10 cellular contexts compared by ENCODE assay signal in the genomic region with DNA sequence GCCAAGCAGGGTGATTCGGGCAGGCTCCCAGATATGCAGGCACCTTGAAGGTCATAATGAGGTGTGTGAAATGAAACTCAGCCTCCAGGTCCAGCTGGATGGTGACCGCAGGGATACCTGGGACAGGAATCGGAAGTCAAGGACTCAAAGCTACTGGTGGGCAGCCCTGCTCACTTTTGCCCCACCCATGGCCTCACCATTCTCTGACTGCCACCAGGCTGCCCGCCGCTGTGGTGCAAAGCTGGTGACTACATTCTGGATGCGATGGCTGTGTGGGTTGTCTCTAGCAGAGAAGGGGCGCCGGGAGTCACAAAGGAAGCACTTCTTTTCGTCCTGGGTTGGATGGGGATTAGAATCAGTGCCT. TPM values are rescaled to one million over a fixed set of nuclear protein-coding genes. Genes with fewer than 3 reads are reported as not detected.
DNase-seq lines count a peak whose midpoint lies in the region; ATAC-seq and TF ChIP-seq lines count a peak whose summit lies in the region.
"Had no signal": no experiment of that assay in that cellular context is flagged by ENCODE, and none has a peak within 500 bp of the region (broad histone marks: within the 10 kb centered on the region; RNA-seq: fewer than 3 reads in every experiment).

No MANE protein-coding gene starts in this region.

- H3K9me3 ChIP-seq in lower lobe of right lung: no peaks in the 10 kb centered on the region
- no peaks in the 10 kb centered on the region for H3K9me3 ChIP-seq in thoracic aorta

- H3K4me3 ChIP-seq in LNCaP clone FGC (ENCODE audit: low read depth, low read length) (peak overlapping the region; percentile 84), dorsolateral prefrontal cortex (peak overlapping the region in 58 of 59 donors; percentile 38 to 96 (median 69)), lower lobe of right lung (peak overlapping the region; percentile 76), thoracic aorta (peak overlapping the region; percentile 84)

- no peak for TF ChIP-seq CTCF in LNCaP clone FGC (IDR thresholded peaks at IDR 0.05; ENCODE audit: control insufficient read depth, extremely low read depth, insufficient read depth)
- TF ChIP-seq CTCF in dorsolateral prefrontal cortex (IDR thresholded peaks at IDR 0.05 in 54 of 56, conservative IDR thresholded peaks at IDR 0.05 in 2 of 56; ENCODE audit: low read depth in 1 of 56, partially characterized antibody in 56 of 56): no peak
- no peak for TF ChIP-seq CTCF in lower lobe of right lung (IDR thresholded peaks at IDR 0.05)
- no peak for TF ChIP-seq CTCF in thoracic aorta (IDR thresholded peaks at IDR 0.05)

- intact Hi-C loops in dorsolateral prefrontal cortex (cut with DNase I): loop anchor here in 1 of 2 donors (5.0 kb wide), 1 partner anchor 40 kb away; a partner anchor contains a TSS
- intact Hi-C loops in lower lobe of right lung (cut with DNase I): no loop called here

- no peaks in the 10 kb centered on the region for H3K27me3 ChIP-seq in dorsolateral prefrontal cortex
- H3K27me3 ChIP-seq in lower lobe of right lung (ENCODE audit: low read depth): no peaks in the 10 kb centered on the region
- no peaks in the 10 kb centered on the region for H3K27me3 ChIP-seq in thoracic aorta (replicated peaks; ENCODE audit: insufficient read depth)

- H3K4me1 ChIP-seq in lower lobe of right lung: peaks cover 32% of the 10 kb centered on the region
- H3K4me1 ChIP-seq in thoracic aorta (ENCODE audit: control insufficient read depth in 1 of 2, low read depth in 2 of 2): peaks cover 14 to 41% of the 10 kb centered on the region in 2 donors

- ATAC-seq in lower lobe of right lung (no peak), thoracic aorta (ENCODE audit: insufficient number of reproducible peaks, low FRiP score, low read depth) (no peak), HG02571 (IDR thresholded peaks at IDR 0.05; ENCODE audit: unreplicated experiment) (no peak), HG02642 (IDR thresholded peaks at IDR 0.05; ENCODE audit: poor library complexity, unreplicated experiment) (no peak)

- H3K36me3 ChIP-seq in lower lobe of right lung (peaks cover 39% of the 10 kb centered on the region), thoracic aorta (peaks cover 22% of the 10 kb centered on the region)

- peak overlapping the region in 29 of 59 donors; percentile 48 to 85 (median 73) for H3K27ac ChIP-seq in dorsolateral prefrontal cortex
- H3K27ac ChIP-seq in lower lobe of right lung: peak overlapping the region; percentile 90
- peak overlapping the region; percentile 88 to 94 for H3K27ac ChIP-seq in thoracic aorta

- DNase-seq in LNCaP clone FGC (ENCODE audit: low read depth) (no peak), dorsolateral prefrontal cortex (no peak), lower lobe of right lung (no peak), thoracic aorta (ENCODE audit: low spot score) (no peak), T-helper 9 cell (no peak), NCI-H226 (no peak)
- DNase-seq: activated CD4-positive, alpha-beta T cell treated with anti-CD3 and anti-CD28 coated beads for 48 hours; NCI-H510A had no signal

RNA-seq across cellular contexts. Expression of a gene that starts 0.8 kb away (rescaled TPM):
- total RNA-seq in dorsolateral prefrontal cortex: 100 to 1,000 TPM in 26 of 120 experiments, 10 to 100 TPM in 94; 38.5 to 204 (median 77.6) TPM
- total RNA-seq in lower lobe of right lung: 410 TPM
- total RNA-seq in thoracic aorta: 100 to 1,000 TPM; 764 to 806 TPM

RNA-seq across cellular contexts. Expression of a gene that starts 11.4 kb away (rescaled TPM):
- total RNA-seq in dorsolateral prefrontal cortex (10 to 100 TPM; 46.6 to 83.3 (median 64.9) TPM), lower lobe of right lung (60.4 TPM), thoracic aorta (10 to 100 TPM; 56.3 to 62.5 TPM)

RNA-seq across cellular contexts. Expression of a gene that starts 27.5 kb away (rescaled TPM):
- total RNA-seq in dorsolateral prefrontal cortex (100 to 1,000 TPM in 21 of 120 experiments, 10 to 100 TPM in 99; 56.5 to 123 (median 85.5) TPM), lower lobe of right lung (198 TPM), thoracic aorta (100 to 1,000 TPM; 143 to 179 TPM)

RNA-seq across cellular contexts. Expression of a gene that starts 34.1 kb away (rescaled TPM):
- total RNA-seq in dorsolateral prefrontal cortex (10 to 100 TPM in 111 of 120 experiments, 1 to 10 TPM in 9; 8.3 to 19.2 (median 13.6) TPM), lower lobe of right lung (23.4 TPM), thoracic aorta (10 to 100 TPM; 28.8 to 28.9 TPM)

RNA-seq across cellular contexts. Expression of a gene that starts 38.2 kb away (rescaled TPM):
- 100 to 1,000 TPM in 116 of 120 experiments, 10 to 100 TPM in 4; 86.4 to 157 (median 121) TPM for total RNA-seq in dorsolateral prefrontal cortex
- 85.4 TPM for total RNA-seq in lower lobe of right lung
- 100 to 1,000 TPM in 1 of 2 donors, 10 to 100 TPM in 1; 83.7 to 110 TPM for total RNA-seq in thoracic aorta
